ENCODE assay signal across 8 cellular contexts in genomic region chr7:157138424-157139141, GRCh38. TPM values are rescaled to one million over a fixed set of nuclear protein-coding genes. Genes with fewer than 3 reads are reported as not detected.
A peak's percentile ranks its signal among the peaks of the same experiment; 100 is the strongest.
DNase-seq lines count a peak whose midpoint lies in the region; ATAC-seq and TF ChIP-seq lines count a peak whose summit lies in the region.

UBE3C (plus strand) TSS chr7:157138926; CDS start chr7:157139273, 347 bp downstream.

- no peak within 1 kb of the TSS for H2AFZ ChIP-seq in H9 (ENCODE audit: low read length)
- peak within 1 kb of the TSS; percentile 56 for H2AFZ ChIP-seq in MM.1S (ENCODE audit: low read length)
- H2AFZ ChIP-seq in neural cell (ENCODE audit: low read depth, low read length) = peak within 1 kb of the TSS; percentile 81

- peaks cover 8% of the 10 kb centered on the region for H3K79me1 ChIP-seq in H9 (ENCODE audit: insufficient read depth, low read depth, low read length, poor library complexity, severe bottlenecking)

- no CpG with 5 or more reads among the region's 84 CpGs for WGBS in H9 (ENCODE audit: extremely low coverage, insufficient read length, low lambda C conversion rate)

- H3K4me2 ChIP-seq in H9 (ENCODE audit: insufficient read depth, insufficient read length, low read length) = peak within 1 kb of the TSS; percentile 100
- H3K4me2 ChIP-seq in MM.1S (ENCODE audit: low read depth, low read length) = peak within 1 kb of the TSS; percentile 81
- peak within 1 kb of the TSS; percentile 68 for H3K4me2 ChIP-seq in neural cell (ENCODE audit: low read length)

- H4K20me1 ChIP-seq in H9 (ENCODE audit: control insufficient read depth, insufficient read depth, insufficient read length) = no peaks in the 10 kb centered on the region
- H4K20me1 ChIP-seq in MM.1S (ENCODE audit: insufficient read depth, low read length) = peaks cover 16% of the 10 kb centered on the region
- no peaks in the 10 kb centered on the region for H4K20me1 ChIP-seq in neural cell (ENCODE audit: insufficient read depth)

- H3K36me3 ChIP-seq in MM.1S (replicated peaks; ENCODE audit: insufficient read depth, low read length) = peaks cover 19% of the 10 kb centered on the region
- H3K36me3 ChIP-seq in neural cell (ENCODE audit: insufficient read depth, low read length) = no peaks in the 10 kb centered on the region

- peak within 1 kb of the TSS in 2 of 3 experiments; percentile 18 to 49; a peak in 3 of 7 replicates for H3K27ac Mint-ChIP-seq in H9
- H3K27ac Mint-ChIP-seq in stimulated activated naive CD8-positive, alpha-beta T cell treated with anti-CD3 and anti-CD28 coated beads, Interleukin-15, amount 100 ng/mL, for 72 hours = peak within 1 kb of the TSS; percentile 89 to 97

- no peak within 1 kb of the TSS for H4K8ac ChIP-seq in H9 (replicated peaks; ENCODE audit: insufficient read length, low read depth, low read length)

- TF ChIP-seq RAD21 in neural cell (conservative IDR thresholded peaks at IDR 0.05) = no peak

- H3F3A ChIP-seq in MM.1S (ENCODE audit: insufficient read depth, low read length) (peaks cover 5% of the 10 kb centered on the region; the same call in 1 of the 2 replicates), neural cell (ENCODE audit: insufficient read depth, low read length, poor library complexity, severe bottlenecking) (no peaks in the 10 kb centered on the region)

- no peak within 1 kb of the TSS for H3K56ac ChIP-seq in H9 (ENCODE audit: insufficient read length, low read depth, low read length)

- H3K4me1 ChIP-seq in H9 (ENCODE audit: insufficient read depth, low read length) (peaks cover 8% of the 10 kb centered on the region; the same call in 1 of the 2 replicates), MM.1S (ENCODE audit: low read length) (peaks cover 15% of the 10 kb centered on the region)

- H4K5ac ChIP-seq in H9 (ENCODE audit: insufficient read length, low read depth, low read length) = no peak within 1 kb of the TSS

- peak within 1 kb of the TSS; percentile 98 for H3K18ac ChIP-seq in H9 (ENCODE audit: insufficient read length, low read depth, low read length)

- H2BK20ac ChIP-seq in H9 (ENCODE audit: low read depth, low read length, poor library complexity, severe bottlenecking) = no peak within 1 kb of the TSS

- no peaks in the 10 kb centered on the region for H3K27me3 ChIP-seq in H9 (ENCODE audit: insufficient read depth, low read length)
- H3K27me3 ChIP-seq in MM.1S (replicated peaks; ENCODE audit: insufficient read depth, low read length) = no peaks in the 10 kb centered on the region
- H3K27me3 ChIP-seq in neural cell (ENCODE audit: insufficient read depth, low read depth, low read length) = no peaks in the 10 kb centered on the region

- H3K9me3 Mint-ChIP-seq in H9 = no peaks in the 10 kb centered on the region
- no peaks in the 10 kb centered on the region for H3K9me3 Mint-ChIP-seq in stimulated activated naive CD8-positive, alpha-beta T cell treated with anti-CD3 and anti-CD28 coated beads, Interleukin-15, amount 100 ng/mL, for 72 hours

- peaks cover 25 to 29% of the 10 kb centered on the region in 2 experiments for H3K4me1 Mint-ChIP-seq in H9
- H3K4me1 Mint-ChIP-seq in stimulated activated naive CD8-positive, alpha-beta T cell treated with anti-CD3 and anti-CD28 coated beads, Interleukin-15, amount 100 ng/mL, for 72 hours = peaks cover 45% of the 10 kb centered on the region

- peak within 1 kb of the TSS; percentile 83 to 89 for H3K4me3 Mint-ChIP-seq in H9
- H3K4me3 Mint-ChIP-seq in stimulated activated naive CD8-positive, alpha-beta T cell treated with anti-CD3 and anti-CD28 coated beads, Interleukin-15, amount 100 ng/mL, for 72 hours = peak within 1 kb of the TSS; percentile 87 to 89

- peaks cover 13 to 33% (median 30%) of the 10 kb centered on the region in 3 experiments; a peak in 6 of 7 replicates for H3K36me3 Mint-ChIP-seq in H9 (ENCODE audit: insufficient read depth in 1 of 3, low read depth in 3 of 3)

- peak; percentile 53 for TF ChIP-seq EP300 in neural cell (conservative IDR thresholded peaks at IDR 0.05; ENCODE audit: poor library complexity, severe bottlenecking)

- H3K27me3 Mint-ChIP-seq in H9 (ENCODE audit: low read depth) = peaks cover 7% of the 10 kb centered on the region
- H3K27me3 Mint-ChIP-seq in stimulated activated naive CD8-positive, alpha-beta T cell treated with anti-CD3 and anti-CD28 coated beads, Interleukin-15, amount 100 ng/mL, for 72 hours = no peaks in the 10 kb centered on the region

- H2AK5ac ChIP-seq in H9 (ENCODE audit: insufficient read length, low read length) = no peak within 1 kb of the TSS

- H3K9ac ChIP-seq in H9 (ENCODE audit: extremely low read depth, insufficient read length, low read length) (peak within 1 kb of the TSS; percentile 82), MM.1S (ENCODE audit: low read length) (peak within 1 kb of the TSS; percentile 82), neural cell (ENCODE audit: low read length) (peak within 1 kb of the TSS; percentile 73)

- no peak within 1 kb of the TSS for H2BK5ac ChIP-seq in H9 (ENCODE audit: insufficient read length, low read length)

- peak within 1 kb of the TSS; percentile 63 for H3K23ac ChIP-seq in H9 (ENCODE audit: insufficient read length, low read depth, low read length)

- H2BK120ac ChIP-seq in H9 (ENCODE audit: low read depth, low read length, poor library complexity, severe bottlenecking) = peak within 1 kb of the TSS; percentile 54

- no peak within 1 kb of the TSS for H3T11ph ChIP-seq in H9 (ENCODE audit: low read length)

- H3K79me2 ChIP-seq in H9 (ENCODE audit: insufficient read depth, low read length) (peaks cover 40% of the 10 kb centered on the region), MM.1S (ENCODE audit: low read length) (peaks cover 48% of the 10 kb centered on the region), neural cell (replicated peaks; ENCODE audit: insufficient read depth, low read length) (peaks cover 41% of the 10 kb centered on the region)

- TF ChIP-seq CTCF in H9 (conservative IDR thresholded peaks at IDR 0.05) = no peak
- TF ChIP-seq CTCF in MM.1S (IDR thresholded peaks at IDR 0.05; ENCODE audit: low read length) = no peak
- peak; percentile 47 for TF ChIP-seq CTCF in neural cell (IDR thresholded peaks at IDR 0.05; ENCODE audit: poor library complexity, severe bottlenecking)

- peaks cover 14% of the 10 kb centered on the region for H3K23me2 ChIP-seq in H9 (ENCODE audit: insufficient read length, low read depth, low read length, poor library complexity, severe bottlenecking)

- no peak within 1 kb of the TSS for H4K91ac ChIP-seq in H9 (ENCODE audit: insufficient read length, low read depth, low read length)

- ATAC-seq in stimulated activated naive CD8-positive, alpha-beta T cell treated with anti-CD3 and anti-CD28 coated beads, Interleukin-15, amount 100 ng/mL, for 72 hours = peak; percentile 91

- H3K27ac ChIP-seq in H9 (ENCODE audit: insufficient read length, low read depth, low read length) (no peak within 1 kb of the TSS), MM.1S (ENCODE audit: low read length) (peak within 1 kb of the TSS; percentile 92), neural cell (ENCODE audit: low read length) (peak within 1 kb of the TSS; percentile 92)

- H2BK15ac ChIP-seq in H9 (ENCODE audit: low read depth, low read length) = no peak within 1 kb of the TSS

- peak within 1 kb of the TSS; percentile 96 for H3K14ac ChIP-seq in H9 (ENCODE audit: insufficient read depth, low read length)

- H3K4me3 ChIP-seq in MM.1S (ENCODE audit: low read length) (peak within 1 kb of the TSS; percentile 81), neural cell (ENCODE audit: low read length) (peak within 1 kb of the TSS; percentile 86)

- H3K9me2 ChIP-seq in MM.1S (replicated peaks; ENCODE audit: insufficient read depth, low read length) (no peaks in the 10 kb centered on the region), neural cell (ENCODE audit: insufficient read depth, low read length) (no peaks in the 10 kb centered on the region)

- H2BK12ac ChIP-seq in H9 (ENCODE audit: insufficient read length, low read depth, low read length) = no peak within 1 kb of the TSS

- H3K9me3 ChIP-seq in H9 (ENCODE audit: control insufficient read depth, low read depth, low read length) (no peaks in the 10 kb centered on the region), MM.1S (replicated peaks; ENCODE audit: insufficient read depth, low read length) (no peaks in the 10 kb centered on the region), neural cell (ENCODE audit: low read length) (no peaks in the 10 kb centered on the region)

- DNase-seq in ELF-1 (ENCODE audit: low read depth, low spot score) (peak; percentile 90), H9 (peak; percentile 87), MM.1S (peak; percentile 97), SHP77 treated with DMSO at 0.1 percent for 48 hours (lab: John Stamatoyannopoulos, UW) (peak; percentile 69), fibroblast of the conjunctiva (ENCODE audit: low read depth) (peak; percentile 79)
- peak; percentile 97 for DNase-seq in activated effector memory CD4-positive, alpha-beta T cell treated with anti-CD3 and anti-CD28 coated beads, Interleukin-2, amount 50 U/mL, for 16 hours
- peak; percentile 90 to 91 for DNase-seq in stimulated activated naive CD8-positive, alpha-beta T cell treated with anti-CD3 and anti-CD28 coated beads, Interleukin-15, amount 100 ng/mL, for 72 hours

- H3K4ac ChIP-seq in H9 (ENCODE audit: low read depth, low read length) = no peak within 1 kb of the TSS

TF ChIP-seq in neural cell, 6 proteins besides CTCF, POLR2A, EP300 and RAD21 (continues in another document):
- TF ChIP-seq REST (IDR thresholded peaks at IDR 0.05; ENCODE audit: borderline replicate concordance) = no peak

RNA-seq across cellular contexts. Expression of gene UBE3C, which starts in this region (rescaled TPM):
- 59.4 and 63.3 TPM in 2 replicates for total RNA-seq in H9 (2021)
- 39.0 and 46.3 TPM in 2 replicates for polyA plus RNA-seq in neural cell
- 86.9 and 93.7 TPM in 2 replicates for polyA minus RNA-seq in neural cell
